Comparison of ENCODE assay signal across 1 cellular context in the genomic region with DNA sequence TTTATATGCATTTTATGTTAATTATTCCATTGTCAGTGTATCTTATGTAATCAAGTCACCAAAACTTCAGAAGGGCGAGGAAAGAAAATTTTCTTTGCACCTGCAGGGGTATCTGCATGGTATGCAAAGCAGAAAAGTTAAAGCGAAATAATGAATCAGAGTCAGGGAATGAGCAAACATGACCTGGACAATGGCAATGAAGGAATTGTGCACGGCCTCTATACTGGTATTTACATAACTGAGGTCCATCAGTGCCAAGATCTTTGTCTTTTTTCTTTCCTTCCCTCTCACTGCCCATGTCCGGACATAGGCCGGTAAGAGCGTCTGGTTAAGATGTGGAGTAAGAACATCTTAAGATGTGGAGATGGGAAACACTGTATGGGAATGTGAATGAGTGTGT.
TF ChIP-seq lines count a peak whose summit lies in the region.

No MANE protein-coding gene starts in this region.

TF ChIP-seq in HepG2, 621 proteins besides CTCF, POLR2A, EP300 and RAD21 (continued from another document):
- TF ChIP-seq PBX2 (CRISPR knock-in tag; IDR thresholded peaks at IDR 0.05) (no peak), ZNF768 (CRISPR knock-in tag; IDR thresholded peaks at IDR 0.05) (no peak), BCLAF1 (IDR thresholded peaks at IDR 0.05) (no peak), MIXL1 (CRISPR knock-in tag; IDR thresholded peaks at IDR 0.05) (0 out of 2 replicates have a peak, but pooled peaks have one; percentile 10), ZNF20 (CRISPR knock-in tag; IDR thresholded peaks at IDR 0.05) (no peak), ZNF12 (CRISPR knock-in tag; IDR thresholded peaks at IDR 0.05) (no peak), KDM6A (CRISPR knock-in tag; IDR thresholded peaks at IDR 0.05; ENCODE audit: low read depth) (no peak), SNAPC2 (CRISPR knock-in tag; IDR thresholded peaks at IDR 0.05) (no peak), ZNF83 (CRISPR knock-in tag; IDR thresholded peaks at IDR 0.05; ENCODE audit: borderline replicate concordance) (no peak), IKZF4 (CRISPR knock-in tag; IDR thresholded peaks at IDR 0.05; ENCODE audit: borderline replicate concordance, low read depth, not compliant biosample characterization) (no peak), ZNF816 (CRISPR knock-in tag; IDR thresholded peaks at IDR 0.05; ENCODE audit: borderline replicate concordance) (no peak), MZF1 (CRISPR knock-in tag; IDR thresholded peaks at IDR 0.05; ENCODE audit: borderline replicate concordance) (no peak), MEIS2 (CRISPR knock-in tag; IDR thresholded peaks at IDR 0.05) (no peak), ZNF354B (CRISPR knock-in tag; IDR thresholded peaks at IDR 0.05) (no peak), NONO (IDR thresholded peaks at IDR 0.05) (no peak), NONO (CRISPR knock-in tag; conservative IDR thresholded peaks at IDR 0.05) (no peak), ZNF468 (CRISPR knock-in tag; IDR thresholded peaks at IDR 0.05) (no peak), ZNF138 (CRISPR knock-in tag; IDR thresholded peaks at IDR 0.05; ENCODE audit: low read depth) (no peak), SP140L (CRISPR knock-in tag; IDR thresholded peaks at IDR 0.05; ENCODE audit: borderline replicate concordance) (no peak), ZNF10 (CRISPR knock-in tag; IDR thresholded peaks at IDR 0.05; ENCODE audit: borderline replicate concordance, low read depth) (no peak), RORA (CRISPR knock-in tag; IDR thresholded peaks at IDR 0.05) (no peak), THYN1 (CRISPR knock-in tag; IDR thresholded peaks at IDR 0.05; ENCODE audit: borderline replicate concordance, low read depth) (no peak), HNF4A (CRISPR knock-in tag; IDR thresholded peaks at IDR 0.05) (no peak), MED8 (CRISPR knock-in tag; IDR thresholded peaks at IDR 0.05; ENCODE audit: insufficient replicate concordance) (no peak), HDAC2 (CRISPR knock-in tag; IDR thresholded peaks at IDR 0.05) (no peak), CCAR2 (optimal IDR thresholded peaks at IDR 0.05; ENCODE audit: low read depth, low read length) (no peak), CREM (IDR thresholded peaks at IDR 0.05) (peak; percentile 32; the same call in 1 of the 2 replicates), CREM (CRISPR knock-in tag; IDR thresholded peaks at IDR 0.05) (no peak), YEATS2 (CRISPR knock-in tag; IDR thresholded peaks at IDR 0.05; ENCODE audit: borderline replicate concordance) (no peak), HOXA5 (CRISPR knock-in tag; IDR thresholded peaks at IDR 0.05) (no peak), POLR2G (IDR thresholded peaks at IDR 0.05; ENCODE audit: low read depth, low read length) (no peak), ZFP36L1 (CRISPR knock-in tag; IDR thresholded peaks at IDR 0.05) (no peak), ATF6 (CRISPR knock-in tag; conservative IDR thresholded peaks at IDR 0.05) (no peak), ZNF543 (CRISPR knock-in tag; IDR thresholded peaks at IDR 0.05) (no peak), ZKSCAN5 (CRISPR knock-in tag; IDR thresholded peaks at IDR 0.05) (no peak), KLF15 (CRISPR knock-in tag; IDR thresholded peaks at IDR 0.05; ENCODE audit: borderline replicate concordance) (no peak), REPIN1 (CRISPR knock-in tag; IDR thresholded peaks at IDR 0.05; ENCODE audit: borderline replicate concordance, low read depth) (no peak), SP5 (CRISPR knock-in tag; IDR thresholded peaks at IDR 0.05; ENCODE audit: borderline replicate concordance, low read depth) (no peak)
- TF ChIP-seq, protein P1, sequence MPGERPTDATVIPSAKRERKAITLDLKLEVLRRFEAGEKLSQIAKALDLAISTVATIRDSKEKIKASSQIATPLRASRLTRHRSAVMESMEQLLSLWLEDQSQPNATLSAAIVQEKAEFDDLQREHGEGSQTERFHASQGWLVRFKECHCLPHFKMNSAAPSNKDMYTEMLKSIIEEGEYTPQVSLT (CRISPR knock-in tag; IDR thresholded peaks at IDR 0.05; ENCODE audit: borderline replicate concordance, low read depth) = no peak
- TF ChIP-seq, protein P2, sequence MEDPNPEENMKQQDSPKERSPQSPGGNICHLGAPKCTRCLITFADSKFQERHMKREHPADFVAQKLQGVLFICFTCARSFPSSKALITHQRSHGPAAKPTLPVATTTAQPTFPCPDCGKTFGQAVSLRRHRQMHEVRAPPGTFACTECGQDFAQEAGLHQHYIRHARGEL (CRISPR knock-in tag; IDR thresholded peaks at IDR 0.05) = no peak
TF ChIP-seq in HepG2: peak in this region for 31.
